In genomic region chr20:61860588-61860987, GRCh38 we compare ENCODE assay signal across 16 cellular contexts.
DNase-seq lines count a peak whose midpoint lies in the region; ATAC-seq, FAIRE-seq and TF ChIP-seq lines count a peak whose summit lies in the region.
"Had no signal": no experiment of that assay in that cellular context is flagged by ENCODE, and none has a peak within 500 bp of the region (broad histone marks: within the 10 kb centered on the region; RNA-seq: fewer than 3 reads in every experiment).

No MANE protein-coding gene starts in this region.

- no peaks in the 10 kb centered on the region; the same call in 1 of the 2 replicates for H3K79me1 ChIP-seq in H1 (ENCODE audit: low read depth, low read length)

- FAIRE-seq in H1 (lab: Jason Lieb, UNC): no peak
- FAIRE-seq: A549, D721Med, GM12892, GM19239, H54 had no signal

- no peak overlapping the region for H2BK12ac ChIP-seq in H1 (ENCODE audit: low read depth, low read length)

- no peak for TF ChIP-seq POLR2A in H1 (IDR thresholded peaks at IDR 0.05; ENCODE audit: control extremely low read depth in 1 of 2, low read depth in 2 of 2, low read length in 2 of 2)

- H3K27me3 ChIP-seq in BLaER1 treated with 17β-estradiol and CSF1 and Interleukin-3, amounts not matched to agents 10 nM and 100 nM: peaks cover 0 to 18% (median 7%) of the 10 kb centered on the region in 11 experiments; a peak in 10 of 22 replicates
- H3K27me3 ChIP-seq in GM23338 (ENCODE audit: insufficient read depth) (no peaks in the 10 kb centered on the region), H1 (replicated peaks in 1 of 4; ENCODE audit: control insufficient read depth in 3 of 4, extremely low read depth in 1 of 4, insufficient read depth in 3 of 4, low read length in 3 of 4) (peaks cover 0 to 4% (median 0%) of the 10 kb centered on the region in 4 experiments; a peak in 3 of 7 replicates), neural progenitor cell (peaks cover 8% of the 10 kb centered on the region)
- no peaks in the 10 kb centered on the region for H3K27me3 ChIP-seq in CD4-positive, alpha-beta T cell (ENCODE audit: control insufficient read depth, insufficient read depth, low read length)

- H3K27me3 Mint-ChIP-seq in GM23338 (ENCODE audit: insufficient read depth, low read depth, poor library complexity) (peaks cover 9% of the 10 kb centered on the region), neural progenitor cell (ENCODE audit: insufficient read depth, low read depth) (peaks cover 2% of the 10 kb centered on the region)
- no peaks in the 10 kb centered on the region for H3K27me3 Mint-ChIP-seq in CD4-positive, alpha-beta T cell

- H2BK120ac ChIP-seq in H1 (replicated peaks; ENCODE audit: low read depth, low read length): no peak overlapping the region

- H4K91ac ChIP-seq in H1 (replicated peaks; ENCODE audit: insufficient read length, low read length): no peak overlapping the region

- H3K4me1 Mint-ChIP-seq in GM23338: no peaks in the 10 kb centered on the region
- H3K4me1 Mint-ChIP-seq in neural progenitor cell: no peaks in the 10 kb centered on the region
- no peaks in the 10 kb centered on the region for H3K4me1 Mint-ChIP-seq in CD4-positive, alpha-beta T cell (ENCODE audit: low read depth)

- intact Hi-C loops in CD4-positive, alpha-beta T cell (cut with DNase I, micrococcal nuclease): no loop called here

- H3K36me3 Mint-ChIP-seq in GM23338 (ENCODE audit: low read depth) (no peaks in the 10 kb centered on the region), neural progenitor cell (no peaks in the 10 kb centered on the region)
- no peaks in the 10 kb centered on the region for H3K36me3 Mint-ChIP-seq in CD4-positive, alpha-beta T cell (ENCODE audit: low read depth)
- H3K36me3 Mint-ChIP-seq: CD4-positive, alpha-beta memory T cell had no signal

- no peak overlapping the region for H3K56ac ChIP-seq in H1 (replicated peaks; ENCODE audit: insufficient read length, low read depth, low read length)

- H3K4ac ChIP-seq in H1 (replicated peaks; ENCODE audit: insufficient read length, low read depth, low read length): no peak overlapping the region

- H3K4me2 ChIP-seq in BLaER1 treated with 17β-estradiol and CSF1 and Interleukin-3, amounts not matched to agents 10 nM and 100 nM: peak overlapping the region; percentile 35 to 85 (median 71)
- H3K4me2 ChIP-seq in GM23338 (no peak overlapping the region), H1 (ENCODE audit: insufficient read depth in 1 of 2, low read depth in 2 of 2, low read length in 2 of 2) (no peak overlapping the region), neural progenitor cell (no peak overlapping the region)
- H3K4me2 ChIP-seq: A549 had no signal

- TF ChIP-seq EP300 in H1 (IDR thresholded peaks at IDR 0.05; ENCODE audit: borderline replicate concordance in 1 of 2, low read depth in 2 of 2, low read length in 2 of 2): no peak

- H3K9me2 ChIP-seq in GM23338 (ENCODE audit: insufficient read depth): no peaks in the 10 kb centered on the region

- peak; percentile 56 for ATAC-seq in GM23338
- no peak for ATAC-seq in HG03457 (IDR thresholded peaks at IDR 0.05; ENCODE audit: unreplicated experiment)
- ATAC-seq in HG03378 (IDR thresholded peaks at IDR 0.05; ENCODE audit: unreplicated experiment): no peak
- no peak for ATAC-seq in CD4-positive, alpha-beta T cell (ENCODE audit: poor library complexity)
- ATAC-seq: A549 had no signal

- H3K23ac ChIP-seq in H1 (ENCODE audit: insufficient read length): no peak overlapping the region

- H3F3A ChIP-seq in GM23338 (replicated peaks; ENCODE audit: low read depth) (no peaks in the 10 kb centered on the region), neural progenitor cell (ENCODE audit: low read depth) (no peaks in the 10 kb centered on the region)

- H3K4me3 Mint-ChIP-seq in GM23338: no peak overlapping the region
- H3K4me3 Mint-ChIP-seq in neural progenitor cell: no peak overlapping the region
- no peak overlapping the region for H3K4me3 Mint-ChIP-seq in CD4-positive, alpha-beta T cell
- H3K4me3 Mint-ChIP-seq: CD4-positive, alpha-beta memory T cell had no signal

- H4K8ac ChIP-seq in H1 (ENCODE audit: extremely low read depth, insufficient read depth, low read length): peak overlapping the region; percentile 14; the same call in 1 of the 2 replicates

- peaks cover 0 to 4% (median 0%) of the 10 kb centered on the region in 11 experiments; a peak in 2 of 22 replicates for H3K9me3 ChIP-seq in BLaER1 treated with 17β-estradiol and CSF1 and Interleukin-3, amounts not matched to agents 10 nM and 100 nM (replicated peaks in 1 of 11)
- no peaks in the 10 kb centered on the region for H3K9me3 ChIP-seq in H1 (ENCODE audit: insufficient read depth in 2 of 2, low read depth in 1 of 2, low read length in 1 of 2)
- H3K9me3 ChIP-seq in neural progenitor cell (ENCODE audit: low read depth): no peaks in the 10 kb centered on the region
- H3K9me3 ChIP-seq in CD4-positive, alpha-beta T cell (ENCODE audit: control insufficient read depth, low read length): peaks cover 6% of the 10 kb centered on the region
- H3K9me3 ChIP-seq: A549 had no signal

- 88% methylated on average over 3 of the region's 3 CpGs; no CpG with 5 or more reads in 1 of the 2 experiments for WGBS in H1 (ENCODE audit: extremely low coverage in 1 of 2, insufficient coverage in 1 of 2, insufficient read length in 1 of 2, insufficient replicate concordance in 2 of 2, low coverage in 1 of 2, low lambda C conversion rate in 2 of 2, missing lambda C conversion rate in 1 of 2), 2 experiments

- no peak overlapping the region for H3K14ac ChIP-seq in H1 (ENCODE audit: insufficient read length)

- peak overlapping the region in 1 of 11 experiments; percentile 5; a peak in 1 of 22 replicates for H3K9ac ChIP-seq in BLaER1 treated with 17β-estradiol and CSF1 and Interleukin-3, amounts not matched to agents 10 nM and 100 nM
- H3K9ac ChIP-seq in H1 (replicated peaks in 1 of 4; ENCODE audit: extremely low read depth in 1 of 4, low read depth in 3 of 4, low read length in 3 of 4) (no peak overlapping the region), neural progenitor cell (no peak overlapping the region)

- peaks cover 15 to 53% (median 36%) of the 10 kb centered on the region in 10 experiments for H3K4me1 ChIP-seq in BLaER1 treated with 17β-estradiol and CSF1 and Interleukin-3, amounts not matched to agents 10 nM and 100 nM
- H3K4me1 ChIP-seq in GM23338 (ENCODE audit: insufficient read depth) (no peaks in the 10 kb centered on the region), H1 (replicated peaks in 1 of 4; ENCODE audit: control insufficient read depth in 3 of 4, insufficient read depth in 4 of 4, low read length in 3 of 4) (no peaks in the 10 kb centered on the region), neural progenitor cell (no peaks in the 10 kb centered on the region)
- H3K4me1 ChIP-seq: A549 had no signal

- no peak overlapping the region for H3K27ac ChIP-seq in BLaER1 treated with 17β-estradiol and CSF1 and Interleukin-3, amounts not matched to agents 10 nM and 100 nM
- H3K27ac ChIP-seq in GM23338 (ENCODE audit: low read depth) (no peak overlapping the region), H1 (ENCODE audit: low read depth, low read length) (no peak overlapping the region), neural progenitor cell (no peak overlapping the region)
- H3K27ac ChIP-seq in CD4-positive, alpha-beta T cell (ENCODE audit: low read depth, low read length): no peak overlapping the region
- H3K27ac ChIP-seq: A549 had no signal

- no peak overlapping the region for H2BK20ac ChIP-seq in H1 (ENCODE audit: low read length)

- H3K27ac Mint-ChIP-seq in GM23338 (no peak overlapping the region), neural progenitor cell (no peak overlapping the region)
- H3K27ac Mint-ChIP-seq in CD4-positive, alpha-beta T cell: no peak overlapping the region
- H3K27ac Mint-ChIP-seq: CD4-positive, alpha-beta memory T cell had no signal

- DNase-seq in GM23338 (ENCODE audit: low spot score) (no peak), H1 (ENCODE audit: low read depth in 1 of 2, low spot score in 2 of 2) (no peak), neural progenitor cell (ENCODE audit: low spot score) (peak; percentile 25)
- no peak for DNase-seq in CD4-positive, alpha-beta T cell
- DNase-seq: AML-193; C1 segment of cervical spinal cord; CD4-positive, alpha-beta memory T cell; GDM1 had no signal

- peaks cover 12% of the 10 kb centered on the region; the same call in 1 of the 2 replicates for H3K23me2 ChIP-seq in H1 (ENCODE audit: low read depth, low read length)

- CTCF ChIA-PET in H1 (lab: Charles Lee; ENCODE audit: partially characterized antibody): interaction anchor here (0.6 to 2.6 kb wide), 9 partner anchors 10 to 187 kb away, joined by 3 to 12 read pairs (median 4); no protein-coding TSS in a partner anchor
- CTCF ChIA-PET in CD4-positive, alpha-beta T cell (lab: Charles Lee): no interaction called here

- POLR2A ChIA-PET in H1 (lab: Charles Lee; ENCODE audit: partially characterized antibody): no interaction called here
- POLR2A ChIA-PET in CD4-positive, alpha-beta T cell (lab: Charles Lee): no interaction called here

- no peaks in the 10 kb centered on the region; the same call in 1 of the 3 replicates for H3K9me3 Mint-ChIP-seq in GM23338
- H3K9me3 Mint-ChIP-seq in neural progenitor cell: no peaks in the 10 kb centered on the region
- H3K9me3 Mint-ChIP-seq in CD4-positive, alpha-beta T cell: peaks cover 6% of the 10 kb centered on the region

- peaks cover 0 to 23% (median 11%) of the 10 kb centered on the region in 11 experiments; a peak in 12 of 22 replicates for H4K20me1 ChIP-seq in BLaER1 treated with 17β-estradiol and CSF1 and Interleukin-3, amounts not matched to agents 10 nM and 100 nM
- no peaks in the 10 kb centered on the region for H4K20me1 ChIP-seq in GM23338 (replicated peaks; ENCODE audit: insufficient read depth)
- peaks cover 3 to 6% of the 10 kb centered on the region in 2 experiments for H4K20me1 ChIP-seq in H1 (replicated peaks in 1 of 2; ENCODE audit: control insufficient read depth in 1 of 2, insufficient read depth in 2 of 2, low read length in 2 of 2)
- no peaks in the 10 kb centered on the region for H4K20me1 ChIP-seq in neural progenitor cell (ENCODE audit: low read depth)

- no peak overlapping the region for H2BK5ac ChIP-seq in H1 (ENCODE audit: low read depth, low read length)

- no peak overlapping the region for H3K4me3 ChIP-seq in BLaER1 treated with 17β-estradiol and CSF1 and Interleukin-3, amounts not matched to agents 10 nM and 100 nM
- H3K4me3 ChIP-seq in GM23338: no peak overlapping the region
- H3K4me3 ChIP-seq in H1 (ENCODE audit: extremely low read depth in 1 of 4, insufficient read depth in 2 of 4, low read depth in 3 of 4, low read length in 4 of 4): no peak overlapping the region
- H3K4me3 ChIP-seq in neural progenitor cell: no peak overlapping the region
- H3K4me3 ChIP-seq: A549 had no signal

- H2BK15ac ChIP-seq in H1 (ENCODE audit: low read length): no peak overlapping the region

- no peak overlapping the region for H4K5ac ChIP-seq in H1 (ENCODE audit: insufficient read length, low read depth, low read length)

- TF ChIP-seq CTCF in GM23338 (conservative IDR thresholded peaks at IDR 0.05; ENCODE audit: low read depth in 2 of 2) (no peak; a peak in 1 of 4 replicates), H1 (IDR thresholded peaks at IDR 0.05; ENCODE audit: control extremely low read depth in 1 of 3, insufficient read depth in 1 of 3, low read depth in 1 of 3, low read length in 3 of 3) (peak in 2 of 3 experiments; percentile 6 to 8; a peak in 2 of 4 replicates), neural progenitor cell (IDR thresholded peaks at IDR 0.05) (peak; percentile 14)
- no peak for TF ChIP-seq CTCF in CD4-positive, alpha-beta T cell (IDR thresholded peaks at IDR 0.05)

- H3K18ac ChIP-seq in H1 (ENCODE audit: extremely low read depth, low read length): no peak overlapping the region

- H2AFZ ChIP-seq in GM23338 (no peak overlapping the region), H1 (ENCODE audit: low read length) (no peak overlapping the region), neural progenitor cell (replicated peaks) (no peak overlapping the region)

- peak; percentile 7 to 41; a peak in 2 of 4 replicates for TF ChIP-seq RAD21 in H1 (IDR thresholded peaks at IDR 0.05 in 1 of 2, conservative IDR thresholded peaks at IDR 0.05 in 1 of 2; ENCODE audit: low read depth in 2 of 2, low read length in 2 of 2)

- no peaks in the 10 kb centered on the region for H3K36me3 ChIP-seq in BLaER1 treated with 17β-estradiol and CSF1 and Interleukin-3, amounts not matched to agents 10 nM and 100 nM
- H3K36me3 ChIP-seq in GM23338 (ENCODE audit: insufficient read depth) (no peaks in the 10 kb centered on the region), H1 (ENCODE audit: control insufficient read depth in 2 of 4, insufficient read depth in 4 of 4, low read length in 3 of 4) (no peaks in the 10 kb centered on the region), neural progenitor cell (no peaks in the 10 kb centered on the region)

- H3K79me2 ChIP-seq in GM23338 (replicated peaks; ENCODE audit: insufficient read depth) (no peaks in the 10 kb centered on the region), H1 (ENCODE audit: control insufficient read depth in 1 of 2, insufficient read depth in 2 of 2, low read length in 2 of 2) (no peaks in the 10 kb centered on the region), neural progenitor cell (ENCODE audit: low read depth) (no peaks in the 10 kb centered on the region)

- H2AK5ac ChIP-seq in H1 (ENCODE audit: low read depth, low read length): no peak overlapping the region

Comparison
In these comparisons a context has a peak if more than half of its experiments do, and no peak if none do; other contexts are left out.
1. H3K4me2 ChIP-seq: peak in BLaER1 treated with 17β-estradiol and CSF1 and Interleukin-3, amounts not matched to agents 10 nM and 100 nM (11 of 11); none in GM23338 (single experiment), H1 (0 of 2) and neural progenitor cell (single experiment).
2. CTCF ChIP-seq: peak in H1 (2 of 3) and neural progenitor cell (single experiment); none in GM23338 (0 of 2) and CD4-positive, alpha-beta T cell (single experiment).